In genomic region chr15:63189955-63190691, GRCh38 we compare ENCODE assay signal across 8 cellular contexts. TPM values are rescaled to one million over a fixed set of nuclear protein-coding genes. Genes with fewer than 3 reads are reported as not detected.
DNase-seq lines count a peak whose midpoint lies in the region; ATAC-seq, FAIRE-seq and TF ChIP-seq lines count a peak whose summit lies in the region.

No MANE protein-coding gene starts in this region.

- H3K27me3 Mint-ChIP-seq in natural killer cell (ENCODE audit: low read depth in 2 of 2): no peaks in the 10 kb centered on the region

- no peaks in the 10 kb centered on the region for H3K9me2 ChIP-seq in OCI-LY1 (ENCODE audit: low read depth, low read length)

- H3K4me1 ChIP-seq in OCI-LY1 (ENCODE audit: insufficient read depth, low read length, severe bottlenecking) (peaks cover 59% of the 10 kb centered on the region), colonic mucosa (no peaks in the 10 kb centered on the region)

- intact Hi-C loops in colonic mucosa (cut with DNase I): no loop called here
- intact Hi-C loops in natural killer cell (cut with micrococcal nuclease): loop anchor here (1.0 to 10.0 kb wide), 4 partner anchors 33 to 905 kb away; partner anchors contain the start of genes CIAO2A, LACTB, RPS27L and SNX1

- H3K4me2 ChIP-seq in OCI-LY1 (ENCODE audit: low read length): peak overlapping the region; percentile 98

- no peak overlapping the region for H2AFZ ChIP-seq in OCI-LY1 (ENCODE audit: low read length)

- FAIRE-seq in GM18507 (lab: Jason Lieb, UNC) (peak; percentile 57), D721Med (lab: Jason Lieb, UNC) (no peak), H54 (lab: Jason Lieb, UNC) (no peak)

- H3K27ac Mint-ChIP-seq in natural killer cell: peak overlapping the region; percentile 93 to 99

- H3K9me3 Mint-ChIP-seq in natural killer cell: no peaks in the 10 kb centered on the region

- no peak for DNase-seq in GM18507 (ENCODE audit: extremely low spot score, insufficient read length, low read depth)
- peak; percentile 20 for DNase-seq in colonic mucosa
- DNase-seq in natural killer cell: no peak
- no peak for DNase-seq in activated CD4-positive, CD25-positive, alpha-beta regulatory T cell treated with anti-CD3 and anti-CD28 coated beads, Interleukin-2, amount 50 U/mL, for 72 hours
- no peak for DNase-seq in D721Med (ENCODE audit: insufficient read length, low spot score)
- DNase-seq in H54 (ENCODE audit: insufficient read length, low spot score): no peak

- TF ChIP-seq POLR2A in H54 (IDR thresholded peaks at IDR 0.05; ENCODE audit: low read depth, low read length): no peak

- TF ChIP-seq CTCF in OCI-LY1 (IDR thresholded peaks at IDR 0.05; ENCODE audit: low read length): no peak
- TF ChIP-seq CTCF in colonic mucosa (IDR thresholded peaks at IDR 0.05): no peak
- TF ChIP-seq CTCF in natural killer cell (IDR thresholded peaks at IDR 0.05): no peak
- no peak for TF ChIP-seq CTCF in D721Med (IDR thresholded peaks at IDR 0.05; ENCODE audit: insufficient read depth, missing control alignments)

- H3K36me3 ChIP-seq in OCI-LY1 (ENCODE audit: insufficient read depth, low read length) (no peaks in the 10 kb centered on the region), colonic mucosa (no peaks in the 10 kb centered on the region)

- peak overlapping the region; percentile 88 for H3K4me3 ChIP-seq in OCI-LY1 (ENCODE audit: low read depth, low read length, poor library complexity, severe bottlenecking)
- peak overlapping the region; percentile 56 for H3K4me3 ChIP-seq in colonic mucosa

- H3K27ac ChIP-seq in OCI-LY1 (ENCODE audit: low read depth, low read length, poor library complexity, severe bottlenecking) (peak overlapping the region; percentile 94), colonic mucosa (peak overlapping the region; percentile 65)

- H3K9ac ChIP-seq in OCI-LY1 (ENCODE audit: low read length): peak overlapping the region; percentile 88
- peak overlapping the region; percentile 76 to 92 for H3K9ac ChIP-seq in colonic mucosa (ENCODE audit: low read depth in 2 of 2, low read length in 2 of 2)

- H3K9me3 ChIP-seq in OCI-LY1 (ENCODE audit: low read length) (no peaks in the 10 kb centered on the region), colonic mucosa (no peaks in the 10 kb centered on the region)

- peak overlapping the region; percentile 97 for H3K4me3 Mint-ChIP-seq in natural killer cell

- H3K79me2 ChIP-seq in OCI-LY1 (ENCODE audit: insufficient read depth, low read length): peaks cover 37% of the 10 kb centered on the region

- peaks cover 53 to 62% of the 10 kb centered on the region in 2 donors for H3K4me1 Mint-ChIP-seq in natural killer cell

- no peaks in the 10 kb centered on the region for H3K36me3 Mint-ChIP-seq in natural killer cell

- no peaks in the 10 kb centered on the region; the same call in 1 of the 2 replicates for H3K27me3 ChIP-seq in OCI-LY1 (ENCODE audit: insufficient read depth, low read length)
- H3K27me3 ChIP-seq in colonic mucosa: no peaks in the 10 kb centered on the region

- ATAC-seq in natural killer cell (no peak), GM21576 (IDR thresholded peaks at IDR 0.05; ENCODE audit: unreplicated experiment) (no peak)

- peaks cover 12% of the 10 kb centered on the region for H3F3A ChIP-seq in OCI-LY1 (ENCODE audit: insufficient read depth, low read length)

- H4K20me1 ChIP-seq in OCI-LY1 (ENCODE audit: insufficient read depth, low read length): no peaks in the 10 kb centered on the region

RNA-seq across cellular contexts. Expression of gene RAB8B, which starts 0.7 kb away (rescaled TPM):
- total RNA-seq in colonic mucosa (10 to 100 TPM in 1 of 2 donors, 1 to 10 TPM in 1; 7.4 to 18.0 TPM), natural killer cell (100 to 1,000 TPM; 128 to 155 (median 137) TPM)

RNA-seq across cellular contexts. Expression of gene RPS27L, which starts 32.8 kb away (rescaled TPM):
- 100 to 1,000 TPM; 205 to 269 TPM for total RNA-seq in colonic mucosa
- total RNA-seq in natural killer cell: 10 to 100 TPM; 50.4 to 63.3 (median 52.2) TPM

Comparison
In these comparisons a context has a peak if more than half of its experiments do, and no peak if none do; other contexts are left out.
1. RNA of gene RAB8B, which starts 0.7 kb away (total RNA-seq): 128 to 155 TPM in natural killer cell; 7.4 to 18.0 TPM in colonic mucosa; every median in the first group is over 4 times any median in the second.